In the genomic region with DNA sequence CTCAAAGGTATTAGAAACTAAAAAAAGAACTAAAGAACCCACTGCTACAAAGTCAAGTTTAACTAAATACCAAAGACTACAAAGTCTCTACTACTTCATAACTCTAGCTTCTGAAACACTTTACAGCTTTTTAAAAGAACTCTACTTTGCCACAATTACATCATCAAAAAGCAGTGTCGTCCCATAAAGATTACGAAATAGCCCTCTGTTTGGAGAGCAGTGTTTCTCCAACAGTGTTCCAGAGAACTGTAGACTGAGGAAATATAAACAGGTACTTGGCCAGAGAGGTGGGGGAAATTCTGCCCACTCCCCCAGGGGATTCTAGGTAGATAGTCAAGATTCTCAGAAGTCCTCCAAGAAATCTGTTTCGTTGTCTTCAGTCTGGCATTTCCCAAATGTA, we compare ENCODE assay signal across 28 cellular contexts.
A peak's percentile ranks its signal among the peaks of the same experiment; 100 is the strongest.
DNase-seq lines count a peak whose midpoint lies in the region; ATAC-seq and TF ChIP-seq lines count a peak whose summit lies in the region.
"Had no signal": no experiment of that assay in that cellular context is flagged by ENCODE, and none has a peak within 500 bp of the region (broad histone marks: within the 10 kb centered on the region; RNA-seq: fewer than 3 reads in every experiment).

No MANE protein-coding gene starts in this region.

- POLR2A ChIA-PET in MCF 10A (lab: Yijun Ruan, JAX): no interaction called here

- H3K4me3 ChIP-seq in mammary epithelial cell (replicated peaks in 1 of 3; ENCODE audit: insufficient read depth in 1 of 3, low read depth in 2 of 3, low read length in 3 of 3) (no peak overlapping the region), choroid plexus epithelial cell (ENCODE audit: low read depth, low read length) (no peak overlapping the region), right lobe of liver (no peak overlapping the region), uterus (no peak overlapping the region)
- H3K4me3 ChIP-seq: adrenal gland, GM12878, K562, lower lobe of right lung had no signal

- no peaks in the 10 kb centered on the region for H4K20me1 ChIP-seq in mammary epithelial cell (ENCODE audit: insufficient read depth, low read length)

- peak; percentile 8 for DNase-seq in MCF 10A (ENCODE audit: unreplicated experiment)
- no peak for DNase-seq in mammary epithelial cell
- peak; percentile 16 for DNase-seq in choroid plexus epithelial cell (ENCODE audit: low read depth)
- DNase-seq in right lobe of liver: no peak
- DNase-seq in uterus: no peak
- no peak for DNase-seq in NCI-H1048 (lab: John Stamatoyannopoulos, UW)
- no peak for DNase-seq in iPS-NIHi7 (ENCODE audit: extremely low spot score)
- no peak for DNase-seq in HCEC 1CT
- DNase-seq: activated CD4-positive, alpha-beta T cell treated with anti-CD3 and anti-CD28 coated beads, Interleukin-2, amount 50 U/mL, for 4 hours; activated gamma-delta T cell; adrenal gland; caudate nucleus; DMS 273 treated with DMSO at 0.1 percent for 48 hours; erythroblast; GF-D8; H9; head of caudate nucleus; lower lobe of right lung; NCI-H1105; NCI-H526; Right ventricle myocardium superior; small intestine; stimulated activated CD4-positive, alpha-beta T cell treated with anti-CD3 and anti-CD28 coated beads, Interleukin-4, amount 100 ng/mL, for 4 hours; substantia nigra; T-helper 1 cell had no signal

- no peak overlapping the region for H2AFZ ChIP-seq in mammary epithelial cell (ENCODE audit: low read depth, low read length)

- no peaks in the 10 kb centered on the region for H3K9me3 Mint-ChIP-seq in MCF 10A (ENCODE audit: unreplicated experiment)
- H3K9me3 Mint-ChIP-seq: H9 had no signal

- TF ChIP-seq POLR2A in right lobe of liver (IDR thresholded peaks at IDR 0.05) (no peak), uterus (IDR thresholded peaks at IDR 0.05) (no peak)

- H3K4me2 ChIP-seq in mammary epithelial cell (ENCODE audit: insufficient read depth, low read depth, low read length): no peak overlapping the region

- no peaks in the 10 kb centered on the region for H3K27me3 Mint-ChIP-seq in MCF 10A (ENCODE audit: insufficient read depth, unreplicated experiment)

- TF ChIP-seq CTCF in MCF 10A (IDR thresholded peaks at IDR 0.05; ENCODE audit: unreplicated experiment) (no peak), mammary epithelial cell (conservative IDR thresholded peaks at IDR 0.05 in 1 of 2, IDR thresholded peaks at IDR 0.05 in 1 of 2; ENCODE audit: extremely low read depth in 1 of 2, insufficient read depth in 1 of 2, low read depth in 1 of 2, low read length in 2 of 2) (no peak), choroid plexus epithelial cell (conservative IDR thresholded peaks at IDR 0.05; ENCODE audit: low read depth, low read length) (no peak), right lobe of liver (IDR thresholded peaks at IDR 0.05) (no peak), uterus (IDR thresholded peaks at IDR 0.05) (no peak)

- no peaks in the 10 kb centered on the region for H3K27me3 ChIP-seq in mammary epithelial cell (ENCODE audit: insufficient read depth, low read length)
- H3K27me3 ChIP-seq in right lobe of liver: no peaks in the 10 kb centered on the region
- H3K27me3 ChIP-seq in uterus: no peaks in the 10 kb centered on the region
- H3K27me3 ChIP-seq: adrenal gland had no signal

- dilution Hi-C loops in mammary epithelial cell (cut with HindIII; ENCODE audit: low sequenced_read_pairs): no loop called here

- H3K4me1 Mint-ChIP-seq in MCF 10A (ENCODE audit: insufficient read depth, unreplicated experiment): no peaks in the 10 kb centered on the region

- in situ Hi-C loops in mammary epithelial cell (cut with MboI; ENCODE audit: low sequenced_read_pairs in 2 of 2): no loop called here

- intact Hi-C loops in MCF 10A (cut with micrococcal nuclease) (no loop called here), mammary epithelial cell (cut with micrococcal nuclease) (no loop called here), right lobe of liver (cut with DNase I) (no loop called here), uterus (cut with DNase I; ENCODE audit: low total_unique reads) (no loop called here)

- no peak overlapping the region for H3K9ac ChIP-seq in mammary epithelial cell (ENCODE audit: insufficient read depth, low read length)

- no peak overlapping the region for H3K4me3 Mint-ChIP-seq in MCF 10A (ENCODE audit: unreplicated experiment)
- H3K4me3 Mint-ChIP-seq: H9 had no signal

- no peaks in the 10 kb centered on the region for H3K36me3 Mint-ChIP-seq in MCF 10A (ENCODE audit: insufficient read depth, unreplicated experiment)

- no peak overlapping the region for H3K27ac Mint-ChIP-seq in MCF 10A (ENCODE audit: low read depth, unreplicated experiment)

- H3K36me3 ChIP-seq in mammary epithelial cell (ENCODE audit: insufficient read depth, low read length) (no peaks in the 10 kb centered on the region), right lobe of liver (no peaks in the 10 kb centered on the region), uterus (no peaks in the 10 kb centered on the region)
- H3K36me3 ChIP-seq: adrenal gland, lower lobe of right lung had no signal

- H3K9me3 ChIP-seq in mammary epithelial cell (replicated peaks; ENCODE audit: insufficient read depth, low read length) (no peaks in the 10 kb centered on the region), right lobe of liver (no peaks in the 10 kb centered on the region), uterus (no peaks in the 10 kb centered on the region)
- H3K9me3 ChIP-seq: adrenal gland, lower lobe of right lung had no signal

- BruUV-seq in MCF 10A (replicated peaks; lab: Mats Ljungman, UMichigan) (no TSS peak), mammary epithelial cell (replicated peaks; lab: Mats Ljungman, UMichigan) (no TSS peak)

- 54% methylated on average over 3 of the region's 3 CpGs for WGBS in mammary epithelial cell (ENCODE audit: low coverage, missing lambda C conversion rate)
- WGBS in right lobe of liver (ENCODE audit: insufficient coverage, low coverage, low lambda C conversion rate, missing lambda C conversion rate): 36% methylated on average over 3 of the region's 3 CpGs

- H3K27ac ChIP-seq in mammary epithelial cell (ENCODE audit: insufficient read depth, low read depth, low read length) (no peak overlapping the region), right lobe of liver (no peak overlapping the region), uterus (peak overlapping the region; percentile 14 to 81)
- H3K27ac ChIP-seq: adrenal gland, C4-2B, lower lobe of right lung had no signal

- CTCF ChIA-PET in MCF 10A (lab: Yijun Ruan, JAX) (interaction anchor here (1.1 kb wide), 1 partner anchor 103 kb away, joined by 3 read pairs; no protein-coding TSS in a partner anchor), mammary epithelial cell (lab: Charles Lee; ENCODE audit: low non-redundant PET) (no interaction called here)

- no peaks in the 10 kb centered on the region for H3K79me2 ChIP-seq in mammary epithelial cell (ENCODE audit: insufficient read depth, low read length)

- H3K4me1 ChIP-seq in mammary epithelial cell (ENCODE audit: insufficient read depth, low read length) (no peaks in the 10 kb centered on the region), right lobe of liver (peaks cover 0 to 9% (median 0%) of the 10 kb centered on the region in 4 donors), uterus (peaks cover 0 to 13% of the 10 kb centered on the region in 2 donors)

- peak; percentile 32 to 86 (median 52) for ATAC-seq in right lobe of liver
- ATAC-seq: GM12878, K562, lower lobe of right lung had no signal

Comparison
In these comparisons a context has a peak if more than half of its experiments do, and no peak if none do; other contexts are left out.
1. DNase-seq: peak in MCF 10A (single experiment) and choroid plexus epithelial cell (single experiment); none in mammary epithelial cell (single experiment), right lobe of liver (0 of 3), uterus (0 of 2), NCI-H1048 (single experiment), iPS-NIHi7 (single experiment) and HCEC 1CT (single experiment).
2. H3K27ac ChIP-seq: peak in uterus (2 of 2); none in mammary epithelial cell (single experiment) and right lobe of liver (0 of 3).